In genomic region chr17:21280081-21280518, GRCh38 we compare ENCODE assay signal across 8 cellular contexts. TPM values are rescaled to one million over a fixed set of nuclear protein-coding genes. Genes with fewer than 3 reads are reported as not detected.
DNase-seq lines count a peak whose midpoint lies in the region; ATAC-seq and TF ChIP-seq lines count a peak whose summit lies in the region.

No MANE protein-coding gene starts in this region.

- no peak overlapping the region for H3K4me3 Mint-ChIP-seq in CD8-positive, alpha-beta T cell
- H3K4me3 Mint-ChIP-seq in activated T-helper 1 cell treated with anti-CD3 and anti-CD28 coated beads, Interleukin-12 subunit alpha, Interleukin-12 subunit beta, Interleukin-2, Interleukin-4 antibody, amounts not matched to agents 30 ng/mL and 10 ng/mL and 1 ng/mL, durations not matched to agents 14 hours and 24 hours and 36 hours, result no peak overlapping the region

- intact Hi-C loops in CD8-positive, alpha-beta T cell (cut with DNase I, micrococcal nuclease), result loop anchor here (1.0 to 2.0 kb wide), 5 partner anchors 8 to 233 kb away; no protein-coding TSS in a partner anchor
- intact Hi-C loops in activated T-helper 1 cell treated with anti-CD3 and anti-CD28 coated beads, Interleukin-12 subunit alpha, Interleukin-12 subunit beta, Interleukin-2, Interleukin-4 antibody, amounts not matched to agents 30 ng/mL and 10 ng/mL and 1 ng/mL, durations not matched to agents 14 hours and 24 hours and 36 hours (cut with micrococcal nuclease), result loop anchor here (1.0 to 10.0 kb wide), 2 partner anchors 231 to 1305 kb away; partner anchors contain the start of gene AKAP10

- POLR2A ChIA-PET in CD8-positive, alpha-beta T cell (lab: Charles Lee), result interaction anchor here (1.2 to 1.5 kb wide), 2 partner anchors 8 to 25 kb away, joined by 3 to 5 read pairs; no protein-coding TSS in a partner anchor
- POLR2A ChIA-PET in RWPE1 (lab: Yijun Ruan, JAX; ENCODE audit: low non-redundant PET), result no interaction called here

- 24% methylated on average over 9 of the region's 10 CpGs for WGBS in suprapubic skin

- peak overlapping the region; percentile 16 for H3K27ac Mint-ChIP-seq in CD8-positive, alpha-beta T cell
- H3K27ac Mint-ChIP-seq in activated T-helper 1 cell treated with anti-CD3 and anti-CD28 coated beads, Interleukin-12 subunit alpha, Interleukin-12 subunit beta, Interleukin-2, Interleukin-4 antibody, amounts not matched to agents 30 ng/mL and 10 ng/mL and 1 ng/mL, durations not matched to agents 14 hours and 24 hours and 36 hours, result peak overlapping the region; percentile 70

- H3K9me2 ChIP-seq in Karpas-422 (replicated peaks; ENCODE audit: insufficient read depth, low read length), result no peaks in the 10 kb centered on the region

- 0 out of 2 replicates have a peak overlapping the region, but pooled peaks have one; percentile 36 for H2AFZ ChIP-seq in Karpas-422 (ENCODE audit: low read length)

- H3K27me3 Mint-ChIP-seq in CD8-positive, alpha-beta T cell (ENCODE audit: low read depth), result no peaks in the 10 kb centered on the region
- H3K27me3 Mint-ChIP-seq in activated T-helper 1 cell treated with anti-CD3 and anti-CD28 coated beads, Interleukin-12 subunit alpha, Interleukin-12 subunit beta, Interleukin-2, Interleukin-4 antibody, amounts not matched to agents 30 ng/mL and 10 ng/mL and 1 ng/mL, durations not matched to agents 14 hours and 24 hours and 36 hours (ENCODE audit: insufficient read depth), result peaks cover 5% of the 10 kb centered on the region

- H3K4me1 ChIP-seq in CD8-positive, alpha-beta T cell (ENCODE audit: insufficient read depth, low read length), result peaks cover 35% of the 10 kb centered on the region
- H3K4me1 ChIP-seq in Karpas-422 (ENCODE audit: low read length), result peaks cover 56% of the 10 kb centered on the region
- peaks cover 89 to 91% of the 10 kb centered on the region in 2 experiments for H3K4me1 ChIP-seq in neutrophil (ENCODE audit: control insufficient read depth in 1 of 2, insufficient read depth in 1 of 2, low read depth in 1 of 2, low read length in 1 of 2)
- H3K4me1 ChIP-seq in suprapubic skin, result peaks cover 50% of the 10 kb centered on the region

- no peak overlapping the region for H3K4me3 ChIP-seq in CD8-positive, alpha-beta T cell (ENCODE audit: low read depth, low read length)
- H3K4me3 ChIP-seq in Karpas-422 (ENCODE audit: low read length), result no peak overlapping the region
- no peak overlapping the region for H3K4me3 ChIP-seq in fibroblast of pulmonary artery (replicated peaks; ENCODE audit: low read depth, low read length)
- H3K4me3 ChIP-seq in neutrophil (ENCODE audit: low read depth in 1 of 2, low read length in 1 of 2), result peak overlapping the region; percentile 42 to 46
- no peak overlapping the region for H3K4me3 ChIP-seq in suprapubic skin

- no peak for TF ChIP-seq EP300 in suprapubic skin (IDR thresholded peaks at IDR 0.05)

- H3K9me3 ChIP-seq in CD8-positive, alpha-beta T cell (ENCODE audit: low read length), result no peaks in the 10 kb centered on the region
- H3K9me3 ChIP-seq in Karpas-422 (ENCODE audit: low read length), result no peaks in the 10 kb centered on the region
- no peaks in the 10 kb centered on the region for H3K9me3 ChIP-seq in neutrophil
- no peaks in the 10 kb centered on the region for H3K9me3 ChIP-seq in suprapubic skin

- H4K20me1 ChIP-seq in Karpas-422 (ENCODE audit: insufficient read depth, low read depth, low read length), result no peaks in the 10 kb centered on the region; the same call in 1 of the 2 replicates

- peak; percentile 47 for ATAC-seq in CD8-positive, alpha-beta T cell
- ATAC-seq in GM21367 (IDR thresholded peaks at IDR 0.05; ENCODE audit: unreplicated experiment), result peak; percentile 39

- peak; percentile 95 for TF ChIP-seq CTCF in CD8-positive, alpha-beta T cell (IDR thresholded peaks at IDR 0.05)
- TF ChIP-seq CTCF in RWPE1 (conservative IDR thresholded peaks at IDR 0.05; ENCODE audit: low read depth), result peak; percentile 96
- peak; percentile 98 for TF ChIP-seq CTCF in fibroblast of pulmonary artery (IDR thresholded peaks at IDR 0.05; ENCODE audit: low read length, missing control alignments)
- peak; percentile 99 for TF ChIP-seq CTCF in neutrophil (IDR thresholded peaks at IDR 0.05)
- TF ChIP-seq CTCF in suprapubic skin (IDR thresholded peaks at IDR 0.05), result peak; percentile 94 to 99

- peak overlapping the region; percentile 16 for H3K4me2 ChIP-seq in Karpas-422 (ENCODE audit: low read depth, low read length, poor library complexity, severe bottlenecking)

- H3K27ac ChIP-seq in CD8-positive, alpha-beta T cell (ENCODE audit: low read depth, low read length), result no peak overlapping the region
- no peak overlapping the region for H3K27ac ChIP-seq in Karpas-422 (ENCODE audit: low read length)
- no peak overlapping the region for H3K27ac ChIP-seq in RWPE1
- peak overlapping the region; percentile 100 for H3K27ac ChIP-seq in neutrophil
- H3K27ac ChIP-seq in suprapubic skin, result no peak overlapping the region

- peak; percentile 79 to 95 (median 90) for DNase-seq in CD8-positive, alpha-beta T cell
- DNase-seq in Karpas-422 (peak; percentile 95), RWPE1 (ENCODE audit: low spot score) (peak; percentile 81), fibroblast of pulmonary artery (ENCODE audit: low read depth) (peak; percentile 82), suprapubic skin (ENCODE audit: low spot score in 2 of 2) (peak in 1 of 2 donors; percentile 93)
- peak; percentile 82 for DNase-seq in activated T-helper 1 cell treated with anti-CD3 and anti-CD28 coated beads, Interleukin-12 subunit alpha, Interleukin-12 subunit beta, Interleukin-2, Interleukin-4 antibody, amounts not matched to agents 30 ng/mL and 10 ng/mL and 1 ng/mL, durations not matched to agents 14 hours and 24 hours and 36 hours (ENCODE audit: low spot score)

- H3K9me3 Mint-ChIP-seq in CD8-positive, alpha-beta T cell, result no peaks in the 10 kb centered on the region
- H3K9me3 Mint-ChIP-seq in activated T-helper 1 cell treated with anti-CD3 and anti-CD28 coated beads, Interleukin-12 subunit alpha, Interleukin-12 subunit beta, Interleukin-2, Interleukin-4 antibody, amounts not matched to agents 30 ng/mL and 10 ng/mL and 1 ng/mL, durations not matched to agents 14 hours and 24 hours and 36 hours, result no peaks in the 10 kb centered on the region

- H3K36me3 Mint-ChIP-seq in CD8-positive, alpha-beta T cell, result peaks cover 4% of the 10 kb centered on the region
- no peaks in the 10 kb centered on the region for H3K36me3 Mint-ChIP-seq in activated T-helper 1 cell treated with anti-CD3 and anti-CD28 coated beads, Interleukin-12 subunit alpha, Interleukin-12 subunit beta, Interleukin-2, Interleukin-4 antibody, amounts not matched to agents 30 ng/mL and 10 ng/mL and 1 ng/mL, durations not matched to agents 14 hours and 24 hours and 36 hours (ENCODE audit: low read depth)

- CTCF ChIA-PET in CD8-positive, alpha-beta T cell (lab: Charles Lee), result interaction anchor here (0.6 to 5.5 kb wide), 17 partner anchors 8 to 236 kb away, joined by 3 to 41 read pairs (median 4); no protein-coding TSS in a partner anchor
- CTCF ChIA-PET in RWPE1 (lab: Yijun Ruan, JAX), result interaction anchor here (0.5 to 1.5 kb wide), 12 partner anchors 8 to 233 kb away, joined by 3 to 10 read pairs (median 4); no protein-coding TSS in a partner anchor

- no peaks in the 10 kb centered on the region for H3K36me3 ChIP-seq in CD8-positive, alpha-beta T cell (ENCODE audit: insufficient read depth, low read length)
- H3K36me3 ChIP-seq in Karpas-422 (ENCODE audit: insufficient read depth, low read length) (no peaks in the 10 kb centered on the region), neutrophil (no peaks in the 10 kb centered on the region), suprapubic skin (no peaks in the 10 kb centered on the region)

- no peaks in the 10 kb centered on the region for H3K27me3 ChIP-seq in CD8-positive, alpha-beta T cell (ENCODE audit: insufficient read depth, low read length)
- H3K27me3 ChIP-seq in Karpas-422 (ENCODE audit: low read length) (no peaks in the 10 kb centered on the region), neutrophil (peaks cover under 1% of the 10 kb centered on the region), suprapubic skin (no peaks in the 10 kb centered on the region)

- peaks cover 6% of the 10 kb centered on the region for H3K79me2 ChIP-seq in Karpas-422 (ENCODE audit: low read length)

- H3K4me1 Mint-ChIP-seq in CD8-positive, alpha-beta T cell (ENCODE audit: low read depth), result peaks cover 45% of the 10 kb centered on the region
- peaks cover 46% of the 10 kb centered on the region for H3K4me1 Mint-ChIP-seq in activated T-helper 1 cell treated with anti-CD3 and anti-CD28 coated beads, Interleukin-12 subunit alpha, Interleukin-12 subunit beta, Interleukin-2, Interleukin-4 antibody, amounts not matched to agents 30 ng/mL and 10 ng/mL and 1 ng/mL, durations not matched to agents 14 hours and 24 hours and 36 hours (ENCODE audit: low read depth)

- TF ChIP-seq POLR2A in suprapubic skin (IDR thresholded peaks at IDR 0.05), result no peak

- no peak overlapping the region; the same call in 1 of the 2 replicates for H3K9ac ChIP-seq in Karpas-422 (ENCODE audit: low read length)

RNA-seq across cellular contexts. Expression of gene MAP2K3, which starts 4.4 kb away (rescaled TPM):
- total RNA-seq in CD8-positive, alpha-beta T cell, result 10 to 100 TPM; 59.9 to 63.8 TPM
- total RNA-seq in Karpas-422 (2014; rRNA removed; shearing (Covaris generic); ENCODE audit: low replicate concordance), result 49.4 and 66.7 TPM in 2 replicates
- total RNA-seq in activated T-helper 1 cell treated with anti-CD3 and anti-CD28 coated beads, Interleukin-12 subunit alpha, Interleukin-12 subunit beta, Interleukin-2, Interleukin-4 antibody, amounts not matched to agents 30 ng/mL and 10 ng/mL and 1 ng/mL, durations not matched to agents 14 hours and 24 hours and 36 hours, result 177 and 185 TPM in 2 replicates
- total RNA-seq in suprapubic skin, result 10 to 100 TPM; 54.5 to 97.4 (median 72.9) TPM

RNA-seq across cellular contexts. Expression of gene NATD1, which starts 26.9 kb away (rescaled TPM):
- total RNA-seq in CD8-positive, alpha-beta T cell, result 1 to 10 TPM; 6.3 to 6.6 TPM
- 0.45 and 1.2 TPM in 2 replicates for total RNA-seq in Karpas-422 (2014; rRNA removed; shearing (Covaris generic); ENCODE audit: low replicate concordance)
- total RNA-seq in activated T-helper 1 cell treated with anti-CD3 and anti-CD28 coated beads, Interleukin-12 subunit alpha, Interleukin-12 subunit beta, Interleukin-2, Interleukin-4 antibody, amounts not matched to agents 30 ng/mL and 10 ng/mL and 1 ng/mL, durations not matched to agents 14 hours and 24 hours and 36 hours, result 1.6 and 1.7 TPM in 2 replicates
- 10 to 100 TPM; 11.2 to 21.1 (median 14.6) TPM for total RNA-seq in suprapubic skin

Comparison
In these comparisons a context has a peak if more than half of its experiments do, and no peak if none do; other contexts are left out.
1. H3K4me3 ChIP-seq: peak in neutrophil (2 of 2); none in CD8-positive, alpha-beta T cell (single experiment), Karpas-422 (single experiment), fibroblast of pulmonary artery (single experiment) and suprapubic skin (single experiment).
2. Peak in every context shown above with its lines, with median percentiles within 50 percentile points of each other: CTCF ChIP-seq.